In the genomic region with DNA sequence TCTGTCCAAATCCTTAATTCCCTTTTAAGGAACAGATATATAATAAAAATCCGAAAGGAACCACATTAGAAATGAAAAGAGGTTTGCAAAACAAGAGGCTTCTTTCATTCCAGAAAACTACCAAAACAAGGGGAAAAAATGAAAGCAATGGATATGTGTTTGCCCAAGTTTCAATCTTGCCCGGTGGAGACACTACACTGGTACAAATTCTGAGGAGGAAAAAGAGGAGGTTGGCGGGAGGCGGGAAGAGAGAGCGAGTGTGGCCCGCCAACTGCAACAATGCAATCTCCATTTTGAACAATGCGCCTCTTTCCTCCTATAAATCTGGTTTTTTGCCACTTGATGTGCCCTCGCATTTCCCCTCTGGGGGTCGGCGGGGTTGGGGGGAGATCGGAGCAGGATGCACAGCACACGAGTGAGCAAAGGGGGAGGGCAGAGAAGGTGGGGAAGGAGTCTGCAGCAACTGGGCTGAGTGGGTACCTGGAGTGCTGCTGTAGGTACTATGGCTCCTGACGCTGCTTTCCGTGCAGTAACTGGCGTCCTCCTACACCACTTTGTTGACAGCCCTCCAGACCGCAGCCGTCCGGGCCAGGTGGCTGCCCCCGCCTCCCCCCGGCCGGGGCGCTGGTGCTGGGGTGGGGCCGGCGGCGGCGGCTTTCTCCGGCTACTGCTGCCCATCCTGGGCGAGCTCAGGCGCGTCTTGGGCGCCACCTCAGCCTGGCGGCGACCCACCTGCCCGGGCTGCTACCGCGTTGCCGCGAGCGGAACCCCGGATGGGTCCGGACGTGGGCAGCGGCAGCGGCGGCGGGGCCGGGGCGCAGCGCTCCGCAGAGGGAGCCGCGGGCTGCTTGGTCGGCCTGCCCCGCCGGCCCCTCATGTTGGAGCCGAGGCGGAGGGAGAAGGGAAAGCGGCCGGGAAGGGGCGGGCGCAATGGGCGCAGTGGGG, we compare ENCODE assay signal across 8 cellular contexts.
DNase-seq lines count a peak whose midpoint lies in the region; ATAC-seq lines count a peak whose summit lies in the region.

No MANE protein-coding gene starts in this region.

- DNase-seq in AG08396 (ENCODE audit: low spot score), result peak; percentile 64
- peak; percentile 48 to 53 for DNase-seq in activated CD4-positive, alpha-beta T cell treated with anti-CD3 and anti-CD28 coated beads, Interleukin-2, amount 50 U/mL, for 4 hours
- peak; percentile 81 for DNase-seq in stimulated activated CD8-positive, alpha-beta memory T cell treated with anti-CD3 and anti-CD28 coated beads, Interleukin-4, amount 100 ng/mL, for 48 hours
- DNase-seq in NK-92 (lab: John Stamatoyannopoulos, UW; ENCODE audit: unreplicated experiment), result no peak

- H3K4me1 ChIP-seq in endocrine pancreas (ENCODE audit: control insufficient read depth, insufficient read depth, low read length) (no peaks in the 10 kb centered on the region), mononuclear cell (ENCODE audit: insufficient read depth, low read length) (peaks cover 29% of the 10 kb centered on the region)

- no peaks in the 10 kb centered on the region for H3K36me3 ChIP-seq in endocrine pancreas (ENCODE audit: control insufficient read depth, insufficient read depth, low read length)

- no peaks in the 10 kb centered on the region for H3K9me3 ChIP-seq in endocrine pancreas (ENCODE audit: control insufficient read depth, low read length)
- no peaks in the 10 kb centered on the region for H3K9me3 ChIP-seq in mononuclear cell (ENCODE audit: low read depth, low read length)

- peak overlapping the region; percentile 23 for H3K9ac ChIP-seq in endocrine pancreas (ENCODE audit: control insufficient read depth, insufficient read depth, low read length)

- H3K4me3 ChIP-seq in endocrine pancreas (ENCODE audit: control insufficient read depth, insufficient read depth, low read length) (peak overlapping the region; percentile 89), mononuclear cell (ENCODE audit: low read length) (peak overlapping the region; percentile 50)

- no peaks in the 10 kb centered on the region for H3K27me3 ChIP-seq in endocrine pancreas (ENCODE audit: control insufficient read depth, insufficient read depth, low read length)
- no peaks in the 10 kb centered on the region for H3K27me3 ChIP-seq in mononuclear cell (ENCODE audit: insufficient read depth, low read length)

- ATAC-seq in GM19452 (IDR thresholded peaks at IDR 0.05; ENCODE audit: unreplicated experiment) (peak; percentile 60), HG03565 (IDR thresholded peaks at IDR 0.05; ENCODE audit: unreplicated experiment) (peak; percentile 45)
